Comparison of ENCODE assay signal across 25 cellular contexts in genomic region chr10:133123050-133123745, GRCh38. TPM values are rescaled to one million over a fixed set of nuclear protein-coding genes. Genes with fewer than 3 reads are reported as not detected.
DNase-seq lines count a peak whose midpoint lies in the region; ATAC-seq and TF ChIP-seq lines count a peak whose summit lies in the region.
"Had no signal": no experiment of that assay in that cellular context is flagged by ENCODE, and none has a peak within 500 bp of the region (broad histone marks: within the 10 kb centered on the region; RNA-seq: fewer than 3 reads in every experiment).

No MANE protein-coding gene starts in this region.

- peaks cover 10% of the 10 kb centered on the region in 2 donors for H3K4me1 Mint-ChIP-seq in effector memory CD8-positive, alpha-beta T cell (ENCODE audit: low read depth in 2 of 2)

- peaks cover 3 to 6% of the 10 kb centered on the region in 2 donors for H3K9me3 Mint-ChIP-seq in activated naive CD4-positive, alpha-beta T cell treated with anti-CD3 and anti-CD28 coated beads, Interleukin-2, amount 50 U/mL, for 72 hours
- no peaks in the 10 kb centered on the region for H3K9me3 Mint-ChIP-seq in effector memory CD8-positive, alpha-beta T cell

- ATAC-seq in activated naive CD4-positive, alpha-beta T cell treated with anti-CD3 and anti-CD28 coated beads, Interleukin-2, amount 50 U/mL, for 72 hours = peak in 1 of 2 donors; percentile 80
- no peak for ATAC-seq in effector memory CD8-positive, alpha-beta T cell (replicated peaks)
- ATAC-seq: right lobe of liver had no signal

- H3K4me2 ChIP-seq in osteoblast (ENCODE audit: insufficient read depth, low read length) = no peak overlapping the region
- no peak overlapping the region for H3K4me2 ChIP-seq in OCI-LY7 (ENCODE audit: low read length)

- peak overlapping the region; percentile 21 to 43 for H3K4me3 Mint-ChIP-seq in effector memory CD8-positive, alpha-beta T cell
- H3K4me3 Mint-ChIP-seq: IgD-negative memory B cell had no signal

- H3K9me3 ChIP-seq in osteoblast (ENCODE audit: low read depth, low read length) = no peaks in the 10 kb centered on the region
- no peaks in the 10 kb centered on the region for H3K9me3 ChIP-seq in OCI-LY7 (ENCODE audit: low read length)
- H3K9me3 ChIP-seq: right lobe of liver, SJCRH30, transverse colon had no signal

- H3K9me2 ChIP-seq in OCI-LY7 (ENCODE audit: insufficient read depth, low read length) = no peaks in the 10 kb centered on the region

- H3K27ac ChIP-seq in osteoblast (ENCODE audit: low read depth, low read length) (no peak overlapping the region), OCI-LY7 (ENCODE audit: low read depth, low read length, poor library complexity, severe bottlenecking) (no peak overlapping the region)
- H3K27ac ChIP-seq: cardiac muscle cell, HL-60, right lobe of liver, SJCRH30, stomach, transverse colon had no signal

- CTCF ChIA-PET in OCI-LY7 (lab: Charles Lee; ENCODE audit: unreplicated experiment) = no interaction called here

- H3K27me3 ChIP-seq in H7 (ENCODE audit: control insufficient read depth, insufficient read depth, low read length) = no peaks in the 10 kb centered on the region
- H3K27me3 ChIP-seq in osteoblast (ENCODE audit: insufficient read depth, low read length) = no peaks in the 10 kb centered on the region
- H3K27me3 ChIP-seq: right lobe of liver, SJCRH30 had no signal

- TF ChIP-seq CTCF in osteoblast (IDR thresholded peaks at IDR 0.05; ENCODE audit: extremely low read depth, low read depth, low read length) (no peak), OCI-LY7 (conservative IDR thresholded peaks at IDR 0.05; ENCODE audit: low read length) (no peak)

- H4K20me1 ChIP-seq in osteoblast (ENCODE audit: insufficient read depth, low read length) = no peaks in the 10 kb centered on the region
- H4K20me1 ChIP-seq in OCI-LY7 (ENCODE audit: insufficient read depth, low read length) = no peaks in the 10 kb centered on the region

- H3K4me3 ChIP-seq in H7 (ENCODE audit: insufficient read depth, low read depth, low read length) (no peak overlapping the region), osteoblast (ENCODE audit: insufficient read depth, low read length) (no peak overlapping the region), OCI-LY7 (ENCODE audit: low read depth, low read length, poor library complexity, severe bottlenecking) (no peak overlapping the region)
- H3K4me3 ChIP-seq: cardiac muscle cell, right lobe of liver, SJCRH30, stomach, transverse colon had no signal

- no TSS peak for BruUV-seq in OCI-LY7 (replicated peaks; lab: Mats Ljungman, UMichigan)

- POLR2A ChIA-PET in OCI-LY7 (lab: Charles Lee) = no interaction called here

- no peaks in the 10 kb centered on the region for H3K79me2 ChIP-seq in osteoblast (ENCODE audit: insufficient read depth, low read length)
- H3K79me2 ChIP-seq in OCI-LY7 (ENCODE audit: insufficient read depth, low read depth, low read length) = no peaks in the 10 kb centered on the region

- H3K27me3 Mint-ChIP-seq in effector memory CD8-positive, alpha-beta T cell = peaks cover 6 to 29% of the 10 kb centered on the region in 2 donors

- no peaks in the 10 kb centered on the region for H3K36me3 Mint-ChIP-seq in activated naive CD4-positive, alpha-beta T cell treated with anti-CD3 and anti-CD28 coated beads, Interleukin-2, amount 50 U/mL, for 72 hours
- H3K36me3 Mint-ChIP-seq in effector memory CD8-positive, alpha-beta T cell (ENCODE audit: insufficient read depth) = no peaks in the 10 kb centered on the region
- H3K36me3 Mint-ChIP-seq: CD4-positive, alpha-beta memory T cell; IgD-negative memory B cell had no signal

- intact Hi-C loops in OCI-LY7 (cut with micrococcal nuclease; ENCODE audit: unreplicated experiment) = no loop called here

- no peak overlapping the region for H3K27ac Mint-ChIP-seq in activated naive CD4-positive, alpha-beta T cell treated with anti-CD3 and anti-CD28 coated beads, Interleukin-2, amount 50 U/mL, for 72 hours
- H3K27ac Mint-ChIP-seq in effector memory CD8-positive, alpha-beta T cell = no peak overlapping the region
- H3K27ac Mint-ChIP-seq: CD4-positive, alpha-beta memory T cell had no signal

- H2AFZ ChIP-seq in osteoblast (ENCODE audit: low read length) (no peak overlapping the region), OCI-LY7 (ENCODE audit: low read length) (no peak overlapping the region)

- no peaks in the 10 kb centered on the region for H3K36me3 ChIP-seq in H7 (replicated peaks; ENCODE audit: control insufficient read depth, insufficient read depth, low read length)
- H3K36me3 ChIP-seq in osteoblast (ENCODE audit: insufficient read depth, low read length) = no peaks in the 10 kb centered on the region
- H3K36me3 ChIP-seq in OCI-LY7 (ENCODE audit: insufficient read depth, low read length) = no peaks in the 10 kb centered on the region
- H3K36me3 ChIP-seq: cardiac muscle cell, right lobe of liver, SJCRH30, stomach, transverse colon had no signal

- DNase-seq in activated naive CD4-positive, alpha-beta T cell treated with anti-CD3 and anti-CD28 coated beads, Interleukin-2, amount 50 U/mL, for 72 hours (ENCODE audit: low spot score in 2 of 2) = peak; percentile 25 to 44
- DNase-seq in activated naive CD4-positive, alpha-beta T cell (lab: John Stamatoyannopoulos, UW) = no peak
- peak; percentile 65 for DNase-seq in H7
- DNase-seq in effector memory CD8-positive, alpha-beta T cell = no peak
- peak; percentile 82 for DNase-seq in osteoblast (ENCODE audit: insufficient read length, low spot score, missing footprints)
- no peak for DNase-seq in DMS79 treated with DMSO at 0.1 percent for 48 hours (lab: John Stamatoyannopoulos, UW)
- no peak for DNase-seq in OCI-LY7 (ENCODE audit: low spot score)
- DNase-seq in NOMO-1 treated with dmso at 0.1 percent for 144 hours (lab: John Stamatoyannopoulos, UW; ENCODE audit: unreplicated experiment) = no peak
- DNase-seq: amniotic stem cell; CD4-positive, alpha-beta memory T cell; dermis blood vessel endothelial cell; GDM1; NCI-H1436; NCI-H748 treated with DMSO at 0.1 percent for 48 hours; occipital lobe; PC-3; SJCRH30; stomach; transverse colon had no signal

- H3K4me1 ChIP-seq in osteoblast (ENCODE audit: insufficient read depth, low read length) (no peaks in the 10 kb centered on the region), OCI-LY7 (ENCODE audit: insufficient read depth, low read length, poor library complexity, severe bottlenecking) (no peaks in the 10 kb centered on the region)
- H3K4me1 ChIP-seq: right lobe of liver, SJCRH30, transverse colon had no signal

RNA-seq across cellular contexts. Expression of gene ADGRA1, which starts 35.5 kb away (rescaled TPM):
- not detected for total RNA-seq in activated naive CD4-positive, alpha-beta T cell treated with anti-CD3 and anti-CD28 coated beads, Interleukin-2, amount 50 U/mL, for 72 hours
- 0.37 and 0.62 TPM in 2 replicates for total RNA-seq in H7 (2014; rRNA removed; shearing (Covaris generic))
- total RNA-seq in osteoblast (not detected in 2 replicates), OCI-LY7 (2022) (not detected in 2 replicates)
- not detected in 2 replicates for total RNA-seq in OCI-LY7 (2014; rRNA removed; shearing (Covaris generic))
- total RNA-seq: CD4-positive, alpha-beta memory T cell; dermis blood vessel endothelial cell; MCF 10A; PC-3; T-helper 1 cell treated with Interleukin-12 subunit alpha and Interleukin-12 subunit beta and Interleukin-4 antibody, amounts not matched to agents 30 ng/mL and 1 ng/mL, for 36 hours had no signal

RNA-seq across cellular contexts. Expression of gene KNDC1, which starts 36.8 kb away (rescaled TPM):
- under 1 TPM in 1 of 2 donors, not detected in 1; 0.07 TPM for total RNA-seq in activated naive CD4-positive, alpha-beta T cell treated with anti-CD3 and anti-CD28 coated beads, Interleukin-2, amount 50 U/mL, for 72 hours
- total RNA-seq in H7 (2014; rRNA removed; shearing (Covaris generic)) = 13.7 and 16.7 TPM in 2 replicates
- total RNA-seq in osteoblast = under 0.01 TPM in 1 of 2 replicates, not detected in the other
- total RNA-seq in OCI-LY7 (2014; rRNA removed; shearing (Covaris generic)) = not detected in 2 replicates
- not detected in 2 replicates for total RNA-seq in OCI-LY7 (2022)
- total RNA-seq: dermis blood vessel endothelial cell, PC-3 had no signal

Comparison
In these comparisons a context has a peak if more than half of its experiments do, and no peak if none do; other contexts are left out.
1. DNase-seq: peak in activated naive CD4-positive, alpha-beta T cell treated with anti-CD3 and anti-CD28 coated beads, Interleukin-2, amount 50 U/mL, for 72 hours (2 of 2), H7 (single experiment) and osteoblast (single experiment); none in activated naive CD4-positive, alpha-beta T cell (0 of 4), effector memory CD8-positive, alpha-beta T cell (0 of 3), DMS79 treated with DMSO at 0.1 percent for 48 hours (single experiment), OCI-LY7 (single experiment) and NOMO-1 treated with dmso at 0.1 percent for 144 hours (single experiment).
2. RNA of gene KNDC1, which starts 36.8 kb away (total RNA-seq): 13.7 to 16.7 TPM in H7; 0.07 TPM in activated naive CD4-positive, alpha-beta T cell treated with anti-CD3 and anti-CD28 coated beads, Interleukin-2, amount 50 U/mL, for 72 hours, under 0.01 TPM in osteoblast and not detected in OCI-LY7; every median in the first group is over 10 times any median in the second.